16 cellular contexts compared by ENCODE assay signal in the genomic region with DNA sequence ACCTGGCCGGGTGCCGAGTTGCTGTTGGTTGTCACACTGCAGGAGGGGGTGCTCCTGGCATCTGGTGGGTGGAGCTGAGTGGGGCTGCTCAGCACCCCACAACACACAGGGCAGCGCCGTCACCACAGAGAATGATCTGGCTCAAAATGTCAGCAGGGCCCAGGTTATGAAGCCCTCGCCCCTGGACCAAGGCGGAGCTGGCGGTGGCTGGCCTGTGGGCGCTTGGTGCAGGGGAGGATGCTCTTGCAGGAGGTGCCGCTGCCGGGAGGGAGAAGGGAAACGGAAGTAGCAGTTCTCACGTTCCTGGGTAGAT. TPM values are rescaled to one million over a fixed set of nuclear protein-coding genes. Genes with fewer than 3 reads are reported as not detected.
A peak's percentile ranks its signal among the peaks of the same experiment; 100 is the strongest.
DNase-seq lines count a peak whose midpoint lies in the region; ATAC-seq, FAIRE-seq and TF ChIP-seq lines count a peak whose summit lies in the region.
"Had no signal": no experiment of that assay in that cellular context is flagged by ENCODE, and none has a peak within 500 bp of the region (broad histone marks: within the 10 kb centered on the region; RNA-seq: fewer than 3 reads in every experiment).

No MANE protein-coding gene starts in this region.

- no peak overlapping the region for H3K27ac Mint-ChIP-seq in activated CD8-positive, alpha-beta T cell treated with anti-CD3 and anti-CD28 coated beads for 36 hours

- H3K27ac ChIP-seq in HepG2 (ENCODE audit: extremely low read length, insufficient read depth, low read length): no peak overlapping the region
- H3K27ac ChIP-seq in right lobe of liver: no peak overlapping the region
- H3K27ac ChIP-seq: epithelial cell of prostate, neutrophil, sigmoid colon had no signal

- peaks cover 4% of the 10 kb centered on the region; the same call in 1 of the 2 replicates for H4K20me1 ChIP-seq in HepG2 (ENCODE audit: insufficient read depth, low read length)

- no peak for TF ChIP-seq RAD21 in HepG2 (CRISPR knock-in tag; IDR thresholded peaks at IDR 0.05)

- peaks cover 0 to 1% of the 10 kb centered on the region in 2 experiments; a peak in 1 of 5 replicates for H3K36me3 ChIP-seq in HepG2 (replicated peaks in 1 of 2; ENCODE audit: control insufficient read depth in 1 of 2, insufficient read depth in 2 of 2, low read length in 2 of 2)
- no peaks in the 10 kb centered on the region for H3K36me3 ChIP-seq in right lobe of liver
- peaks cover 4% of the 10 kb centered on the region for H3K36me3 ChIP-seq in iPS-15b (ENCODE audit: control insufficient read depth, insufficient read depth, low read length)
- H3K36me3 ChIP-seq: sigmoid colon had no signal

- TF ChIP-seq POLR2A in HepG2 (IDR thresholded peaks at IDR 0.05; ENCODE audit: insufficient read depth in 1 of 2, low read depth in 2 of 2, low read length in 2 of 2) (no peak), right lobe of liver (IDR thresholded peaks at IDR 0.05) (no peak)

- POLR2A ChIA-PET in HepG2 (lab: Yijun Ruan, JAX): no interaction called here
- POLR2A ChIA-PET in activated CD8-positive, alpha-beta T cell treated with anti-CD3 and anti-CD28 coated beads for 36 hours (lab: Charles Lee): no interaction called here

- WGBS in HepG2 (ENCODE audit: low lambda C conversion rate): 99% methylated on average over 8 of the region's 12 CpGs
- 23% methylated on average over 8 of the region's 12 CpGs for WGBS in right lobe of liver (ENCODE audit: insufficient coverage, low coverage, low lambda C conversion rate, missing lambda C conversion rate)

- H3K27me3 ChIP-seq in HepG2 (ENCODE audit: control insufficient read depth in 1 of 2, insufficient read depth in 2 of 2, low read length in 2 of 2): no peaks in the 10 kb centered on the region; a peak in 1 of 5 replicates
- no peaks in the 10 kb centered on the region for H3K27me3 ChIP-seq in right lobe of liver
- H3K27me3 ChIP-seq in iPS-15b (ENCODE audit: control insufficient read depth, insufficient read depth, low read length): peaks cover 2% of the 10 kb centered on the region

- no peak overlapping the region for H3K4me3 ChIP-seq in HepG2 (replicated peaks in 1 of 3; ENCODE audit: insufficient read depth in 1 of 3, low read depth in 2 of 3, low read length in 3 of 3)
- H3K4me3 ChIP-seq in right lobe of liver: no peak overlapping the region
- peak overlapping the region; percentile 8 for H3K4me3 ChIP-seq in iPS-15b (ENCODE audit: low read depth, low read length)
- H3K4me3 ChIP-seq: sigmoid colon had no signal

- no peaks in the 10 kb centered on the region for H3K79me2 ChIP-seq in HepG2 (ENCODE audit: insufficient read depth, low read length)

- peaks cover 17% of the 10 kb centered on the region for H3K4me1 Mint-ChIP-seq in activated CD8-positive, alpha-beta T cell treated with anti-CD3 and anti-CD28 coated beads for 36 hours (ENCODE audit: low read depth)

- H3K9ac ChIP-seq in HepG2 (ENCODE audit: insufficient read depth, low read depth, low read length) (no peak overlapping the region), iPS-15b (ENCODE audit: low read depth, low read length) (no peak overlapping the region)

- TF ChIP-seq CTCF in HepG2 (CRISPR knock-in tag; IDR thresholded peaks at IDR 0.05) (no peak), right lobe of liver (IDR thresholded peaks at IDR 0.05) (no peak)
- no peak for TF ChIP-seq CTCF in activated CD8-positive, alpha-beta T cell treated with anti-CD3 and anti-CD28 coated beads for 36 hours (IDR thresholded peaks at IDR 0.05)

- ATAC-seq in HepG2 (no peak), right lobe of liver (no peak)
- peak; percentile 19 for ATAC-seq in activated CD8-positive, alpha-beta T cell treated with anti-CD3 and anti-CD28 coated beads for 36 hours

- TF ChIP-seq EP300 in HepG2 (IDR thresholded peaks at IDR 0.05; ENCODE audit: low read depth in 2 of 2, low read length in 2 of 2) (no peak), HepG2 (CRISPR knock-in tag; IDR thresholded peaks at IDR 0.05; ENCODE audit: borderline replicate concordance) (no peak)

- CTCF ChIA-PET in HepG2 (lab: Yijun Ruan, JAX; ENCODE audit: low intra/inter-chr PET ratio, low total read pairs): no interaction called here
- CTCF ChIA-PET in activated CD8-positive, alpha-beta T cell treated with anti-CD3 and anti-CD28 coated beads for 36 hours (lab: Charles Lee): no interaction called here

- FAIRE-seq in HepG2 (lab: Jason Lieb, UNC): no peak
- FAIRE-seq: H54 had no signal

- H3K4me2 ChIP-seq in HepG2 (ENCODE audit: low read depth, low read length): no peak overlapping the region

- no peak for DNase-seq in HepG2 (ENCODE audit: low spot score)
- DNase-seq in right lobe of liver: no peak
- peak; percentile 27 for DNase-seq in activated CD8-positive, alpha-beta T cell treated with anti-CD3 and anti-CD28 coated beads for 36 hours
- no peak for DNase-seq in NCI-H1417 (lab: John Stamatoyannopoulos, UW)
- no peak for DNase-seq in NCI-H748 treated with DMSO at 0.1 percent for 48 hours (lab: John Stamatoyannopoulos, UW)
- no peak for DNase-seq in stimulated activated CD8-positive, alpha-beta memory T cell treated with anti-CD3 and anti-CD28 coated beads, Interleukin-4, amount 100 ng/mL, for 48 hours
- DNase-seq: cerebellar nuclear complex; mesenchymal stem cell; MV-4-11; SIG-M5; stimulated activated CD4-positive, alpha-beta T cell treated with anti-CD3 and anti-CD28 coated beads, Interleukin-4, amount 100 ng/mL, for 1 hour had no signal

- H3K9me3 ChIP-seq in HepG2 (ENCODE audit: low read length) (no peaks in the 10 kb centered on the region), right lobe of liver (no peaks in the 10 kb centered on the region), iPS-15b (ENCODE audit: control insufficient read depth, insufficient read depth, low read length) (no peaks in the 10 kb centered on the region)
- H3K9me3 ChIP-seq: neutrophil, sigmoid colon had no signal

- no TSS peak for BruUV-seq in HepG2 (replicated peaks; lab: Mats Ljungman, UMichigan)

- intact Hi-C loops in HepG2 (cut with micrococcal nuclease; ENCODE audit: unreplicated experiment) (no loop called here), right lobe of liver (cut with DNase I) (no loop called here)
- intact Hi-C loops in activated CD8-positive, alpha-beta T cell treated with anti-CD3 and anti-CD28 coated beads for 36 hours (cut with micrococcal nuclease): no loop called here

- H3K4me3 Mint-ChIP-seq in activated CD8-positive, alpha-beta T cell treated with anti-CD3 and anti-CD28 coated beads for 36 hours: no peak overlapping the region

- peaks cover 1% of the 10 kb centered on the region for H3K36me3 Mint-ChIP-seq in activated CD8-positive, alpha-beta T cell treated with anti-CD3 and anti-CD28 coated beads for 36 hours (ENCODE audit: low read depth)

- H3K9me3 Mint-ChIP-seq in activated CD8-positive, alpha-beta T cell treated with anti-CD3 and anti-CD28 coated beads for 36 hours: no peaks in the 10 kb centered on the region

- in situ Hi-C loops in HepG2 (cut with HindIII; ENCODE audit: extremely low pct_ligation_motif_present, low pct_unique_long_range_greater_than_20kb): no loop called here

- H2AFZ ChIP-seq in HepG2 (ENCODE audit: low read length): no peak overlapping the region

- no peaks in the 10 kb centered on the region for H3K27me3 Mint-ChIP-seq in activated CD8-positive, alpha-beta T cell treated with anti-CD3 and anti-CD28 coated beads for 36 hours

- no peaks in the 10 kb centered on the region for H3K4me1 ChIP-seq in HepG2 (ENCODE audit: insufficient read depth, low read length)
- H3K4me1 ChIP-seq in right lobe of liver: peaks cover 0 to 10% (median 0%) of the 10 kb centered on the region in 4 donors
- H3K4me1 ChIP-seq in iPS-15b (ENCODE audit: control insufficient read depth, insufficient read depth, low read length): peaks cover 13% of the 10 kb centered on the region

RNA-seq across cellular contexts. Expression of gene LENG8, which starts 14.2 kb away (rescaled TPM):
- total RNA-seq in HepG2 (2016; rRNA removed; fragmentation: Illumina TruSeq; extraction: Trizol): 5.8 and 14.3 TPM in 2 replicates
- total RNA-seq in HepG2 (2016; cell fraction: cytosol; rRNA removed; fragmentation: Illumina TruSeq; extraction: Trizol; ENCODE audit: low read depth): 1.1 and 2.1 TPM in 2 replicates
- 4.7 and 13.0 TPM in 2 replicates for total RNA-seq in HepG2 (2016; cell fraction: insoluble cytoplasmic fraction; rRNA removed; fragmentation: Illumina TruSeq; extraction: Trizol)
- 4.0 TPM in 2 replicates for total RNA-seq in HepG2 (2016; cell fraction: membrane; rRNA removed; fragmentation: Illumina TruSeq; extraction: Trizol)
- total RNA-seq in HepG2 (2016; cell fraction: nucleus; rRNA removed; fragmentation: Illumina TruSeq; extraction: Trizol): 28.1 and 29.6 TPM in 2 replicates
- 38.3 and 41.9 TPM in 2 replicates for polyA plus RNA-seq in HepG2 (2011; rRNA removed)
- 3.2 and 6.8 TPM in 2 replicates for polyA plus RNA-seq in HepG2 (2011; cell fraction: cytosol; rRNA removed)
- 519 and 637 TPM in 2 replicates for polyA plus RNA-seq in HepG2 (2011; cell fraction: nucleus; rRNA removed)
- polyA plus RNA-seq in HepG2 (2012): 46.6 and 63.0 TPM in 2 replicates
- 0.46 and 0.71 TPM in 2 replicates for polyA plus RNA-seq in HepG2 (2016; cell fraction: cytosol; fragmentation: Illumina TruSeq; extraction: Trizol; ENCODE audit: low read depth)
- polyA plus RNA-seq in HepG2 (2016; cell fraction: insoluble cytoplasmic fraction; fragmentation: Illumina TruSeq; extraction: Trizol; ENCODE audit: low read depth): 5.1 and 9.7 TPM in 2 replicates
- 1.5 and 2.8 TPM in 2 replicates for polyA plus RNA-seq in HepG2 (2016; cell fraction: membrane; fragmentation: Illumina TruSeq; extraction: Trizol; ENCODE audit: low read depth)
- 151 and 199 TPM in 2 replicates for polyA plus RNA-seq in HepG2 (2016; cell fraction: nucleus; fragmentation: Illumina TruSeq; extraction: Trizol; ENCODE audit: insufficient read depth, low read depth)
- polyA minus RNA-seq in HepG2 (2011; rRNA and poly(A)+ RNA removed; ENCODE audit: low replicate concordance): 27.1 and 40.7 TPM in 2 replicates
- polyA minus RNA-seq in HepG2 (2011; cell fraction: cytosol; rRNA and poly(A)+ RNA removed): 10.7 and 13.3 TPM in 2 replicates
- 60.4 and 69.7 TPM in 2 replicates for polyA minus RNA-seq in HepG2 (2011; cell fraction: nucleus; rRNA and poly(A)+ RNA removed)
- total RNA-seq in right lobe of liver: 10 to 100 TPM; 29.8 to 66.3 (median 41.1) TPM
- 100 to 1,000 TPM; 165 to 170 TPM for total RNA-seq in activated CD8-positive, alpha-beta T cell treated with anti-CD3 and anti-CD28 coated beads for 36 hours

RNA-seq across cellular contexts. Expression of gene TTYH1, which starts 19.6 kb away (rescaled TPM):
- total RNA-seq in HepG2 (2016; rRNA removed; fragmentation: Illumina TruSeq; extraction: Trizol): 10.6 and 19.9 TPM in 2 replicates
- 24.8 and 26.4 TPM in 2 replicates for total RNA-seq in HepG2 (2016; cell fraction: cytosol; rRNA removed; fragmentation: Illumina TruSeq; extraction: Trizol; ENCODE audit: low read depth)
- 9.4 and 21.3 TPM in 2 replicates for total RNA-seq in HepG2 (2016; cell fraction: insoluble cytoplasmic fraction; rRNA removed; fragmentation: Illumina TruSeq; extraction: Trizol)
- total RNA-seq in HepG2 (2016; cell fraction: membrane; rRNA removed; fragmentation: Illumina TruSeq; extraction: Trizol): 27.7 and 30.4 TPM in 2 replicates
- 16.5 and 20.3 TPM in 2 replicates for total RNA-seq in HepG2 (2016; cell fraction: nucleus; rRNA removed; fragmentation: Illumina TruSeq; extraction: Trizol)
- polyA plus RNA-seq in HepG2 (2011; rRNA removed): 6.9 and 8.9 TPM in 2 replicates
- polyA plus RNA-seq in HepG2 (2011; cell fraction: cytosol; rRNA removed): 7.0 and 10.7 TPM in 2 replicates
- 13.2 and 17.7 TPM in 2 replicates for polyA plus RNA-seq in HepG2 (2011; cell fraction: nucleus; rRNA removed)
- 4.1 and 6.2 TPM in 2 replicates for polyA plus RNA-seq in HepG2 (2012)
- 27.2 and 29.7 TPM in 2 replicates for polyA plus RNA-seq in HepG2 (2016; cell fraction: cytosol; fragmentation: Illumina TruSeq; extraction: Trizol; ENCODE audit: low read depth)
- 11.5 and 12.2 TPM in 2 replicates for polyA plus RNA-seq in HepG2 (2016; cell fraction: insoluble cytoplasmic fraction; fragmentation: Illumina TruSeq; extraction: Trizol; ENCODE audit: low read depth)
- 29.0 and 29.3 TPM in 2 replicates for polyA plus RNA-seq in HepG2 (2016; cell fraction: membrane; fragmentation: Illumina TruSeq; extraction: Trizol; ENCODE audit: low read depth)
- 34.6 and 38.5 TPM in 2 replicates for polyA plus RNA-seq in HepG2 (2016; cell fraction: nucleus; fragmentation: Illumina TruSeq; extraction: Trizol; ENCODE audit: insufficient read depth, low read depth)
- polyA minus RNA-seq in HepG2 (2011; rRNA and poly(A)+ RNA removed; ENCODE audit: low replicate concordance): 15.4 TPM in 1 of 2 replicates, not detected in the other
- 6.2 and 9.2 TPM in 2 replicates for polyA minus RNA-seq in HepG2 (2011; cell fraction: cytosol; rRNA and poly(A)+ RNA removed)
- polyA minus RNA-seq in HepG2 (2011; cell fraction: nucleus; rRNA and poly(A)+ RNA removed): 2.6 and 3.9 TPM in 2 replicates
- under 1 TPM in 5 of 6 experiments, not detected in 1; 0.30 to 0.93 (median 0.35) TPM for total RNA-seq in right lobe of liver
- total RNA-seq in activated CD8-positive, alpha-beta T cell treated with anti-CD3 and anti-CD28 coated beads for 36 hours: under 1 TPM in 1 of 2 experiments, not detected in 1; 0.70 TPM

RNA-seq across cellular contexts. Expression of gene LENG9, which starts 28.8 kb away (rescaled TPM):
- total RNA-seq in HepG2 (2016; rRNA removed; fragmentation: Illumina TruSeq; extraction: Trizol): 1.5 and 2.9 TPM in 2 replicates
- total RNA-seq in HepG2 (2016; cell fraction: cytosol; rRNA removed; fragmentation: Illumina TruSeq; extraction: Trizol; ENCODE audit: low read depth): 0.88 and 1.1 TPM in 2 replicates
- 1.8 and 2.6 TPM in 2 replicates for total RNA-seq in HepG2 (2016; cell fraction: insoluble cytoplasmic fraction; rRNA removed; fragmentation: Illumina TruSeq; extraction: Trizol)
- 1.8 and 2.1 TPM in 2 replicates for total RNA-seq in HepG2 (2016; cell fraction: membrane; rRNA removed; fragmentation: Illumina TruSeq; extraction: Trizol)
- 1.9 and 2.7 TPM in 2 replicates for total RNA-seq in HepG2 (2016; cell fraction: nucleus; rRNA removed; fragmentation: Illumina TruSeq; extraction: Trizol)
- polyA plus RNA-seq in HepG2 (2011; rRNA removed): 0.75 and 1.2 TPM in 2 replicates
- polyA plus RNA-seq in HepG2 (2011; cell fraction: cytosol; rRNA removed): 0.86 and 1.8 TPM in 2 replicates
- polyA plus RNA-seq in HepG2 (2011; cell fraction: nucleus; rRNA removed): 1.7 TPM in 2 replicates
- 1.5 and 1.8 TPM in 2 replicates for polyA plus RNA-seq in HepG2 (2012)
- 0.32 and 0.38 TPM in 2 replicates for polyA plus RNA-seq in HepG2 (2016; cell fraction: cytosol; fragmentation: Illumina TruSeq; extraction: Trizol; ENCODE audit: low read depth)
- 1.4 and 1.5 TPM in 2 replicates for polyA plus RNA-seq in HepG2 (2016; cell fraction: insoluble cytoplasmic fraction; fragmentation: Illumina TruSeq; extraction: Trizol; ENCODE audit: low read depth)
- polyA plus RNA-seq in HepG2 (2016; cell fraction: membrane; fragmentation: Illumina TruSeq; extraction: Trizol; ENCODE audit: low read depth): 0.65 and 1.0 TPM in 2 replicates
- polyA plus RNA-seq in HepG2 (2016; cell fraction: nucleus; fragmentation: Illumina TruSeq; extraction: Trizol; ENCODE audit: insufficient read depth, low read depth): 0.95 and 1.2 TPM in 2 replicates
- 5.7 and 6.2 TPM in 2 replicates for polyA minus RNA-seq in HepG2 (2011; rRNA and poly(A)+ RNA removed; ENCODE audit: low replicate concordance)
- 3.4 and 3.7 TPM in 2 replicates for polyA minus RNA-seq in HepG2 (2011; cell fraction: cytosol; rRNA and poly(A)+ RNA removed)
- polyA minus RNA-seq in HepG2 (2011; cell fraction: nucleus; rRNA and poly(A)+ RNA removed): 2.7 and 3.9 TPM in 2 replicates
- 1 to 10 TPM; 1.5 to 5.7 (median 3.3) TPM for total RNA-seq in right lobe of liver
- total RNA-seq in activated CD8-positive, alpha-beta T cell treated with anti-CD3 and anti-CD28 coated beads for 36 hours: 1 to 10 TPM; 4.3 to 5.5 TPM

RNA-seq across cellular contexts. Expression of gene CDC42EP5, which starts 38.3 kb away (rescaled TPM):
- total RNA-seq in HepG2 (2016; rRNA removed; fragmentation: Illumina TruSeq; extraction: Trizol) (0.83 and 1.6 TPM in 2 replicates), right lobe of liver (1 to 10 TPM; 1.3 to 3.7 (median 2.0) TPM)
- total RNA-seq in HepG2 (2016; cell fraction: cytosol; rRNA removed; fragmentation: Illumina TruSeq; extraction: Trizol; ENCODE audit: low read depth): 1.4 and 3.2 TPM in 2 replicates
- 1.00 and 1.6 TPM in 2 replicates for total RNA-seq in HepG2 (2016; cell fraction: insoluble cytoplasmic fraction; rRNA removed; fragmentation: Illumina TruSeq; extraction: Trizol)
- 1.4 and 1.9 TPM in 2 replicates for total RNA-seq in HepG2 (2016; cell fraction: membrane; rRNA removed; fragmentation: Illumina TruSeq; extraction: Trizol)
- total RNA-seq in HepG2 (2016; cell fraction: nucleus; rRNA removed; fragmentation: Illumina TruSeq; extraction: Trizol): not detected in 2 replicates
- polyA plus RNA-seq in HepG2 (2011; rRNA removed): 0.34 and 0.41 TPM in 2 replicates
- polyA plus RNA-seq in HepG2 (2011; cell fraction: cytosol; rRNA removed): 0.37 and 0.90 TPM in 2 replicates
- polyA plus RNA-seq in HepG2 (2011; cell fraction: nucleus; rRNA removed): 0.35 and 0.56 TPM in 2 replicates
- polyA plus RNA-seq in HepG2 (2012): 0.92 and 0.97 TPM in 2 replicates
- polyA plus RNA-seq in HepG2 (2016; cell fraction: cytosol; fragmentation: Illumina TruSeq; extraction: Trizol; ENCODE audit: low read depth): 2.2 and 4.1 TPM in 2 replicates
- 2.3 and 3.1 TPM in 2 replicates for polyA plus RNA-seq in HepG2 (2016; cell fraction: insoluble cytoplasmic fraction; fragmentation: Illumina TruSeq; extraction: Trizol; ENCODE audit: low read depth)
- 4.7 and 5.9 TPM in 2 replicates for polyA plus RNA-seq in HepG2 (2016; cell fraction: membrane; fragmentation: Illumina TruSeq; extraction: Trizol; ENCODE audit: low read depth)
- polyA plus RNA-seq in HepG2 (2016; cell fraction: nucleus; fragmentation: Illumina TruSeq; extraction: Trizol; ENCODE audit: insufficient read depth, low read depth): 1.2 and 2.4 TPM in 2 replicates
- polyA minus RNA-seq in HepG2 (2011; rRNA and poly(A)+ RNA removed; ENCODE audit: low replicate concordance): 0.54 TPM in 1 of 2 replicates, not detected in the other
- 0.79 TPM in 1 of 2 replicates, not detected in the other for polyA minus RNA-seq in HepG2 (2011; cell fraction: cytosol; rRNA and poly(A)+ RNA removed)
- polyA minus RNA-seq in HepG2 (2011; cell fraction: nucleus; rRNA and poly(A)+ RNA removed): not detected in 2 replicates
- under 1 TPM; 0.45 to 0.83 TPM for total RNA-seq in activated CD8-positive, alpha-beta T cell treated with anti-CD3 and anti-CD28 coated beads for 36 hours

Comparison
In these comparisons a context has a peak if more than half of its experiments do, and no peak if none do; other contexts are left out.
1. RNA of gene TTYH1, which starts 19.6 kb away (total RNA-seq): 9.4 to 30.4 TPM in HepG2; 0.70 TPM in activated CD8-positive, alpha-beta T cell treated with anti-CD3 and anti-CD28 coated beads for 36 hours and 0.30 to 0.93 TPM in right lobe of liver; every median in the first group is over 4 times any median in the second.